In genomic region chr2:111664451-111664850, GRCh38 we compare ENCODE assay signal across 24 cellular contexts.
"Had no signal": no experiment of that assay in that cellular context is flagged by ENCODE, and none has a peak within 500 bp of the region (broad histone marks: within the 10 kb centered on the region; RNA-seq: fewer than 3 reads in every experiment).

No MANE protein-coding gene starts in this region.

- ATAC-seq: left lobe of liver; naive thymus-derived CD4-positive, alpha-beta T cell; psoas muscle; right cardiac atrium; stimulated activated memory B cell treated with anti-CD40 and anti-IgM and Interleukin-4, amounts not matched to agents 10 μg/mL and 1 μg/mL and 100 μg/mL, for 72 hours; stimulated activated naive CD8-positive, alpha-beta T cell treated with anti-CD3 and anti-CD28 coated beads, Interleukin-15, Interleukin-2, amounts not matched to agents 100 U/mL and 50 U/mL, for 24 hours had no signal

- H3K36me3 Mint-ChIP-seq: naive thymus-derived CD4-positive, alpha-beta T cell; stimulated activated memory B cell treated with anti-CD40 and anti-IgM and Interleukin-4, amounts not matched to agents 10 μg/mL and 1 μg/mL and 100 μg/mL, for 72 hours had no signal

- H3K9me3 Mint-ChIP-seq: dendritic cell treated with granulocyte-macrophage colony-stimulating factor and Interleukin-4, amounts not matched to agents 40 ng/mL and 50 ng/mL, for 4 days; naive thymus-derived CD4-positive, alpha-beta T cell; nephron progenitor cell; stimulated activated memory B cell treated with anti-CD40 and anti-IgM and Interleukin-4, amounts not matched to agents 10 μg/mL and 1 μg/mL and 100 μg/mL, for 72 hours had no signal

- H3K4me1 ChIP-seq: testis, uterus had no signal

- H3K4me3 ChIP-seq: lung, ovary, psoas muscle, sigmoid colon, testis, tibial artery, upper lobe of left lung, uterus had no signal

- H3K27me3 Mint-ChIP-seq: stimulated activated memory B cell treated with anti-CD40 and anti-IgM and Interleukin-4, amounts not matched to agents 10 μg/mL and 1 μg/mL and 100 μg/mL, for 72 hours had no signal

- H3K27me3 ChIP-seq: ovary, sigmoid colon, testis, tibial artery, upper lobe of left lung, uterus had no signal

- H3K36me3 ChIP-seq: ovary, sigmoid colon, tibial artery, upper lobe of left lung, uterus had no signal

- H3K27ac Mint-ChIP-seq: dendritic cell treated with granulocyte-macrophage colony-stimulating factor and Interleukin-4, amounts not matched to agents 40 ng/mL and 50 ng/mL, for 4 days; naive thymus-derived CD4-positive, alpha-beta T cell; nephron progenitor cell; stimulated activated memory B cell treated with anti-CD40 and anti-IgM and Interleukin-4, amounts not matched to agents 10 μg/mL and 1 μg/mL and 100 μg/mL, for 72 hours had no signal

- H3K4me3 Mint-ChIP-seq: dendritic cell treated with granulocyte-macrophage colony-stimulating factor and Interleukin-4, amounts not matched to agents 40 ng/mL and 50 ng/mL, for 4 days; naive thymus-derived CD4-positive, alpha-beta T cell; nephron progenitor cell; stimulated activated memory B cell treated with anti-CD40 and anti-IgM and Interleukin-4, amounts not matched to agents 10 μg/mL and 1 μg/mL and 100 μg/mL, for 72 hours had no signal

- H3K9me3 ChIP-seq: ovary, psoas muscle, sigmoid colon, testis, tibial artery, upper lobe of left lung, uterus had no signal

- DNase-seq: effector memory CD4-positive, alpha-beta T cell; erythroblast; kidney; mesendoderm; midbrain; nephron progenitor cell; nucleus accumbens; ovary; posterior cingulate gyrus; psoas muscle; right cardiac atrium; sigmoid colon; stimulated activated CD4-positive, alpha-beta T cell treated with anti-CD3 and anti-CD28 coated beads, Interleukin-4, amount 100 ng/mL, for 4 hours; stimulated activated naive CD8-positive, alpha-beta T cell treated with anti-CD3 and anti-CD28 coated beads, Interleukin-15, Interleukin-2, amounts not matched to agents 100 U/mL and 50 U/mL, for 24 hours; substantia nigra; testis; tibial artery; upper lobe of left lung; uterus had no signal

- H3K27ac ChIP-seq: ovary, psoas muscle, sigmoid colon, testis, tibial artery, upper lobe of left lung, uterus had no signal
